Comparison of ENCODE assay signal across 20 cellular contexts in the genomic region with DNA sequence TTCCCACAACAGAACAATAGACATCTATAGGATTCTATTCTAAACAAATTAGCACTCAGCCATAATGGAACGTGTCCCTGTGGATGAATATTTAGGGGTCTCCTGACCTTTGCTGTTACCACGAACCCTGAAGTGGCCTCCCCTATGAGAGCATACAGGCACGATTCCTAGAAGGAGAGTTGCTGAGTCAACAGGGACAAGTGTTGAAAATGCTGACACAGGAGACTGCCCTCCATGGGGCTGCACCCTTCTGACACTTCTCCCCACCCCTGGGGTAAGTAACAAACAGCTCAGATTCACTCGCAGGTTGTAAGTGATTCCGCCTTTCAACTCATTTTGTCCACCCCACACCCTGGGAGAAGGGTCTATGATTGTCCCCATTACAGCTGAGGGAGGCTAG.
"Had no signal": no experiment of that assay in that cellular context is flagged by ENCODE, and none has a peak within 500 bp of the region (broad histone marks: within the 10 kb centered on the region; RNA-seq: fewer than 3 reads in every experiment).

No MANE protein-coding gene starts in this region.

- H3K27ac Mint-ChIP-seq: IgD-negative memory B cell had no signal

- H3K4me3 ChIP-seq: SJSA1, SK-N-MC had no signal

- H3K27ac ChIP-seq: SJSA1, SK-N-MC had no signal

- H3K4me3 Mint-ChIP-seq: IgD-negative memory B cell had no signal

- H3K36me3 ChIP-seq: SJSA1 had no signal

- ATAC-seq: Panc1, Right ventricle myocardium inferior had no signal

- H3K27me3 ChIP-seq: SJSA1 had no signal

- H3K4me1 Mint-ChIP-seq: IgD-negative memory B cell had no signal

- DNase-seq: KBM-7, MV-4-11, NCI-H1048, NCI-H1105, NCI-H1417, NCI-H1436 treated with DMSO at 0.1 percent for 48 hours, NCI-H1694, NCI-H187 treated with DMSO at 0.1 percent for 48 hours, NCI-H2029 treated with DMSO at 0.1 percent for 48 hours, NCI-H2171 treated with DMSO at 0.1 percent for 48 hours, NCI-H2227 treated with DMSO at 0.1 percent for 48 hours, NCI-H524, NCI-H69, NCI-H774, SHP77 treated with DMSO at 0.1 percent for 48 hours had no signal
